ENCODE assay signal across 1 cellular context in genomic region chr7:16066805-16067459, GRCh38.
TF ChIP-seq lines count a peak whose summit lies in the region.

No MANE protein-coding gene starts in this region.

TF ChIP-seq in SK-N-SH treated with all-trans-retinoic acid at 6 μM for 48 hours, 23 proteins besides CTCF, POLR2A, EP300 and RAD21 (continued from another document):
- TF ChIP-seq TSHZ2 (CRISPR knock-in tag; IDR thresholded peaks at IDR 0.05), result no peak
